ENCODE assay signal across 22 cellular contexts in genomic region chr3:81152156-81152555, GRCh38.
"Had no signal": no experiment of that assay in that cellular context is flagged by ENCODE, and none has a peak within 500 bp of the region (broad histone marks: within the 10 kb centered on the region; RNA-seq: fewer than 3 reads in every experiment).

No MANE protein-coding gene starts in this region.

- DNase-seq: dermis blood vessel endothelial cell; dorsolateral prefrontal cortex; effector CD4-positive, alpha-beta T cell; effector memory CD4-positive, alpha-beta T cell; foreskin keratinocyte; heart left ventricle; hypothalamus; immature natural killer cell; islet precursor cell; kidney; kidney glomerular epithelial cell; left cardiac atrium; left lung; left ventricle myocardium superior; lower lobe of right lung; mesenchymal stem cell; midbrain; naive thymus-derived CD4-positive, alpha-beta T cell had no signal

- H3K4me1 Mint-ChIP-seq: immature natural killer cell; naive thymus-derived CD4-positive, alpha-beta T cell had no signal

- H3K27me3 Mint-ChIP-seq: naive thymus-derived CD4-positive, alpha-beta T cell had no signal

- H3K27ac Mint-ChIP-seq: immature natural killer cell; naive thymus-derived CD4-positive, alpha-beta T cell had no signal

- H3K4me1 ChIP-seq: esophagus muscularis mucosa, foreskin keratinocyte, gastroesophageal sphincter, heart left ventricle, left lung, lower lobe of right lung had no signal

- H3K4me2 ChIP-seq: hepatocyte had no signal

- H3K27me3 ChIP-seq: esophagus muscularis mucosa, foreskin keratinocyte, gastroesophageal sphincter, heart left ventricle, hepatocyte, left lung had no signal

- H3K27ac ChIP-seq: coronary artery, dorsolateral prefrontal cortex, esophagus muscularis mucosa, foreskin keratinocyte, gastroesophageal sphincter, heart left ventricle, hepatocyte, left lung, lower lobe of right lung had no signal

- H3K4me3 Mint-ChIP-seq: immature natural killer cell; naive thymus-derived CD4-positive, alpha-beta T cell had no signal

- H3K36me3 ChIP-seq: esophagus muscularis mucosa, gastroesophageal sphincter, heart left ventricle, left lung, lower lobe of right lung had no signal

- H3K4me3 ChIP-seq: coronary artery, dorsolateral prefrontal cortex, esophagus muscularis mucosa, gastroesophageal sphincter, heart left ventricle, hepatocyte, left lung, lower lobe of right lung had no signal

- H3K79me2 ChIP-seq: hepatocyte had no signal
